17 cellular contexts compared by ENCODE assay signal in genomic region chr12:65192963-65193516, GRCh38. TPM values are rescaled to one million over a fixed set of nuclear protein-coding genes. Genes with fewer than 3 reads are reported as not detected.
A peak's percentile ranks its signal among the peaks of the same experiment; 100 is the strongest.
DNase-seq lines count a peak whose midpoint lies in the region; ATAC-seq and TF ChIP-seq lines count a peak whose summit lies in the region.
"Had no signal": no experiment of that assay in that cellular context is flagged by ENCODE, and none has a peak within 500 bp of the region (broad histone marks: within the 10 kb centered on the region; RNA-seq: fewer than 3 reads in every experiment).

No MANE protein-coding gene starts in this region.

- peaks cover 58% of the 10 kb centered on the region for H3K36me3 Mint-ChIP-seq in T-helper 2 cell treated with Interferon-gamma antibody and Interleukin-4, amounts not matched to agents 5 μg/mL and 100 μg/mL, for 36 hours (ENCODE audit: low read depth)
- H3K36me3 Mint-ChIP-seq in WTC11: peaks cover 16% of the 10 kb centered on the region
- peaks cover 24% of the 10 kb centered on the region for H3K36me3 Mint-ChIP-seq in mesothelial cell of epicardium

- TF ChIP-seq CTCF in WTC11 (IDR thresholded peaks at IDR 0.05) (no peak), mesothelial cell of epicardium (IDR thresholded peaks at IDR 0.05; ENCODE audit: unreplicated experiment) (no peak)

- POLR2A ChIA-PET in WTC11 (lab: Charles Lee): no interaction called here

- DNase-seq in T-helper 2 cell treated with Interferon-gamma antibody and Interleukin-4, amounts not matched to agents 5 μg/mL and 100 μg/mL, for 36 hours (ENCODE audit: low spot score): no peak
- DNase-seq in T-helper 2 cell (no peak), HT-29 (ENCODE audit: low spot score) (peak; percentile 29), WTC11 (ENCODE audit: low spot score) (no peak), mesothelial cell of epicardium (ENCODE audit: low spot score in 2 of 2, unreplicated experiment in 2 of 2) (no peak), iPS-NIHi7 (ENCODE audit: extremely low spot score) (no peak)
- no peak for DNase-seq in stimulated activated CD4-positive, alpha-beta T cell treated with anti-CD3 and anti-CD28 coated beads, Interleukin-2, amount 100 ng/mL, for 48 hours
- DNase-seq: activated CD4-positive, alpha-beta T cell treated with anti-CD3 and anti-CD28 coated beads for 48 hours; esophagus squamous epithelium; hippocampal formation; NCI-H146; NCI-H510A treated with DMSO at 0.1 percent for 48 hours; Peyer's patch had no signal

- peak overlapping the region; percentile 29 for H3K4me3 Mint-ChIP-seq in T-helper 2 cell treated with Interferon-gamma antibody and Interleukin-4, amounts not matched to agents 5 μg/mL and 100 μg/mL, for 36 hours
- H3K4me3 Mint-ChIP-seq in WTC11: no peak overlapping the region
- H3K4me3 Mint-ChIP-seq in mesothelial cell of epicardium: no peak overlapping the region
- H3K4me3 Mint-ChIP-seq: neural progenitor cell; stimulated activated memory B cell treated with anti-CD40 and anti-IgM and Interleukin-4, amounts not matched to agents 10 μg/mL and 1 μg/mL and 100 μg/mL, for 72 hours had no signal

- ATAC-seq in WTC11 (no peak), HG03045 (IDR thresholded peaks at IDR 0.05; ENCODE audit: unreplicated experiment) (no peak)
- ATAC-seq: sciatic nerve; stimulated activated memory B cell treated with anti-CD40 and anti-IgM and Interleukin-4, amounts not matched to agents 10 μg/mL and 1 μg/mL and 100 μg/mL, for 72 hours had no signal

- no peak overlapping the region for H3K27ac Mint-ChIP-seq in T-helper 2 cell treated with Interferon-gamma antibody and Interleukin-4, amounts not matched to agents 5 μg/mL and 100 μg/mL, for 36 hours
- H3K27ac Mint-ChIP-seq in WTC11 (peak overlapping the region; percentile 78), mesothelial cell of epicardium (peak overlapping the region; percentile 86)
- H3K27ac Mint-ChIP-seq: neural progenitor cell; stimulated activated memory B cell treated with anti-CD40 and anti-IgM and Interleukin-4, amounts not matched to agents 10 μg/mL and 1 μg/mL and 100 μg/mL, for 72 hours had no signal

- CTCF ChIA-PET in WTC11 (lab: Charles Lee): no interaction called here

- no peaks in the 10 kb centered on the region for H3K27me3 Mint-ChIP-seq in T-helper 2 cell treated with Interferon-gamma antibody and Interleukin-4, amounts not matched to agents 5 μg/mL and 100 μg/mL, for 36 hours (ENCODE audit: low read depth)
- H3K27me3 Mint-ChIP-seq in WTC11 (ENCODE audit: low read depth): no peaks in the 10 kb centered on the region
- H3K27me3 Mint-ChIP-seq in mesothelial cell of epicardium (ENCODE audit: low read depth): no peaks in the 10 kb centered on the region
- H3K27me3 Mint-ChIP-seq: stimulated activated memory B cell treated with anti-CD40 and anti-IgM and Interleukin-4, amounts not matched to agents 10 μg/mL and 1 μg/mL and 100 μg/mL, for 72 hours had no signal

- peaks cover 50% of the 10 kb centered on the region for H3K4me1 Mint-ChIP-seq in T-helper 2 cell treated with Interferon-gamma antibody and Interleukin-4, amounts not matched to agents 5 μg/mL and 100 μg/mL, for 36 hours (ENCODE audit: low read depth)
- peaks cover 58% of the 10 kb centered on the region for H3K4me1 Mint-ChIP-seq in WTC11
- H3K4me1 Mint-ChIP-seq in mesothelial cell of epicardium: peaks cover 22% of the 10 kb centered on the region
- H3K4me1 Mint-ChIP-seq: neural progenitor cell had no signal

- H3K9me3 Mint-ChIP-seq in T-helper 2 cell treated with Interferon-gamma antibody and Interleukin-4, amounts not matched to agents 5 μg/mL and 100 μg/mL, for 36 hours: peaks cover 29% of the 10 kb centered on the region
- peaks cover 9% of the 10 kb centered on the region for H3K9me3 Mint-ChIP-seq in WTC11
- H3K9me3 Mint-ChIP-seq in mesothelial cell of epicardium: peaks cover 20% of the 10 kb centered on the region

TF ChIP-seq in WTC11, 78 proteins besides CTCF, POLR2A, EP300 and RAD21:
- TF ChIP-seq PRDM15 (CRISPR knock-in tag; IDR thresholded peaks at IDR 0.05) (no peak), MLX (CRISPR knock-in tag; IDR thresholded peaks at IDR 0.05) (no peak), NFYB (CRISPR knock-in tag; conservative IDR thresholded peaks at IDR 0.05; ENCODE audit: low read depth) (no peak), ATF1 (CRISPR knock-in tag; IDR thresholded peaks at IDR 0.05) (no peak), ZNF281 (CRISPR knock-in tag; IDR thresholded peaks at IDR 0.05) (no peak), PREB (CRISPR knock-in tag; IDR thresholded peaks at IDR 0.05; ENCODE audit: borderline replicate concordance) (no peak), EMX1 (CRISPR knock-in tag; IDR thresholded peaks at IDR 0.05) (no peak), NFATC4 (CRISPR knock-in tag; IDR thresholded peaks at IDR 0.05) (no peak)

RNA-seq across cellular contexts. Expression of gene LEMD3, which starts 23.7 kb away (rescaled TPM):
- total RNA-seq in HT-29 (2014; rRNA removed; shearing (Covaris generic)): 64.2 and 70.9 TPM in 2 replicates
- total RNA-seq in WTC11 (2021) (28.7 to 31.3 TPM (median 29.8 TPM) in 3 replicates), mesothelial cell of epicardium (37.6 to 44.4 TPM (median 39.3 TPM) in 3 replicates)
